ENCODE assay signal across 8 cellular contexts in the genomic region with DNA sequence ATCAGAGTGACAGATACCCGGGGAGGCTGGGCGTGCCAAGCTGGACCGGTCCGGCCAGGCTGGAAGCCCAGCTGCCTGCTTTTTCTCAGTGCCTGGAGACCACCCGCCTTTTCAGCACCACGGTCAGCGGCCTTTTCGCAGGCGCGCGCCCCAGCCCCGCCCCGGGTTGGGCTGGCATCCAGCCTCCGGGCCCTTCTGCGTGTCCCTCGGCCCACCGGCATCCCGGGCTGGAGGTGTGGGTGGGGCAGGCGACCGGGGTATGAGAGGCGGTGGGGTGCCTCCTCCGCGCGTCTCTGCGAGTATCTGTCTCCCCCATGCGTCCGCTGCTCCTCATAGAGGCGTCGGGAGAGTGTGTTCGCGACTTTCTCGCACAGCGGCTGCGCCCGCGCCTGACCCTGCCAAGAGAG.
DNase-seq lines count a peak whose midpoint lies in the region; FAIRE-seq and TF ChIP-seq lines count a peak whose summit lies in the region.

No MANE protein-coding gene starts in this region.

- no peaks in the 10 kb centered on the region for H3K36me3 Mint-ChIP-seq in activated naive CD4-positive, alpha-beta T cell treated with anti-CD3 and anti-CD28 coated beads for 36 hours (ENCODE audit: low read depth)

- no peak overlapping the region for H3K27ac ChIP-seq in iPS-18a (ENCODE audit: low read length)
- H3K27ac ChIP-seq in kidney (ENCODE audit: low read depth in 2 of 2, low read length in 2 of 2): no peak overlapping the region

- DNase-seq in GM10248 (ENCODE audit: extremely low spot score) (peak; percentile 53), NOMO-1 treated with dmso at 0.1 percent for 144 hours (lab: John Stamatoyannopoulos, UW; ENCODE audit: unreplicated experiment) (peak; percentile 5), lower leg skin (ENCODE audit: low spot score in 2 of 2) (no peak), NCI-H69 (lab: John Stamatoyannopoulos, UW) (no peak), kidney (no peak)
- peak; percentile 65 for DNase-seq in activated naive CD4-positive, alpha-beta T cell treated with anti-CD3 and anti-CD28 coated beads for 36 hours
- peak; percentile 26 for DNase-seq in stimulated activated CD8-positive, alpha-beta memory T cell treated with anti-CD3 and anti-CD28 coated beads, Interleukin-15, amount 100 ng/mL, for 24 hours (ENCODE audit: low read depth)

- no peak for TF ChIP-seq POLR2A in lower leg skin (IDR thresholded peaks at IDR 0.05)

- no peaks in the 10 kb centered on the region for H3K9me3 Mint-ChIP-seq in activated naive CD4-positive, alpha-beta T cell treated with anti-CD3 and anti-CD28 coated beads for 36 hours

- no peak for FAIRE-seq in kidney (lab: Jason Lieb, UNC)

- intact Hi-C loops in activated naive CD4-positive, alpha-beta T cell treated with anti-CD3 and anti-CD28 coated beads for 36 hours (cut with micrococcal nuclease): loop anchor here (1.0 kb wide), 1 partner anchor 75 kb away; no protein-coding TSS in a partner anchor
- intact Hi-C loops in lower leg skin (cut with DNase I; ENCODE audit: low total_unique reads): no loop called here
- intact Hi-C loops in kidney (cut with DNase I): no loop called here

- H3K27me3 ChIP-seq in iPS-18a (ENCODE audit: control insufficient read depth, insufficient read depth, low read length): peaks cover 41% of the 10 kb centered on the region

- TF ChIP-seq CTCF in GM10248 (IDR thresholded peaks at IDR 0.05; ENCODE audit: control extremely low read depth, extremely low read depth, low read depth, missing control alignments) (no peak), lower leg skin (IDR thresholded peaks at IDR 0.05) (no peak), kidney (IDR thresholded peaks at IDR 0.05; ENCODE audit: borderline replicate concordance, extremely low read depth, insufficient read depth) (no peak)

- H3K4me1 Mint-ChIP-seq in activated naive CD4-positive, alpha-beta T cell treated with anti-CD3 and anti-CD28 coated beads for 36 hours (ENCODE audit: low read depth): peaks cover 5% of the 10 kb centered on the region

- H3K36me3 ChIP-seq in iPS-18a (ENCODE audit: control insufficient read depth, low read depth, low read length): no peaks in the 10 kb centered on the region
- H3K36me3 ChIP-seq in kidney (ENCODE audit: control insufficient read depth in 1 of 2, insufficient read depth in 2 of 2, low read length in 2 of 2): no peaks in the 10 kb centered on the region

- 2 to 9% methylated on average over 13 to 21 of the region's 36 CpGs for WGBS in lower leg skin, 2 donors

- CTCF ChIA-PET in GM10248 (lab: Yijun Ruan, JAX): interaction anchor here (1.0 kb wide), 1 partner anchor 75 kb away, joined by 3 read pairs; no protein-coding TSS in a partner anchor
- CTCF ChIA-PET in activated naive CD4-positive, alpha-beta T cell treated with anti-CD3 and anti-CD28 coated beads for 36 hours (lab: Charles Lee): interaction anchor here (0.6 kb wide), 1 partner anchor 310 kb away, joined by 4 read pairs; no protein-coding TSS in a partner anchor

- H3K27ac Mint-ChIP-seq in activated naive CD4-positive, alpha-beta T cell treated with anti-CD3 and anti-CD28 coated beads for 36 hours: no peak overlapping the region

- peaks cover 39% of the 10 kb centered on the region for H3K27me3 Mint-ChIP-seq in activated naive CD4-positive, alpha-beta T cell treated with anti-CD3 and anti-CD28 coated beads for 36 hours (ENCODE audit: low read depth)

- H3K4me1 ChIP-seq in iPS-18a (ENCODE audit: control insufficient read depth, low read depth, low read length): no peaks in the 10 kb centered on the region
- peaks cover 0 to 3% of the 10 kb centered on the region in 2 donors for H3K4me1 ChIP-seq in kidney (ENCODE audit: control insufficient read depth in 1 of 2, insufficient read depth in 1 of 2, low read depth in 1 of 2, low read length in 2 of 2)

- H3K9ac ChIP-seq in iPS-18a (ENCODE audit: low read length) (no peak overlapping the region), kidney (ENCODE audit: low read length in 2 of 2) (no peak overlapping the region)

- POLR2A ChIA-PET in GM10248 (lab: Yijun Ruan, JAX): no interaction called here

- peak overlapping the region; percentile 41 for H3K4me3 ChIP-seq in iPS-18a (ENCODE audit: low read length)
- H3K4me3 ChIP-seq in lower leg skin (ENCODE audit: low read depth, poor library complexity, severe bottlenecking): no peak overlapping the region
- no peak overlapping the region for H3K4me3 ChIP-seq in kidney (ENCODE audit: low read length in 2 of 2)

- H3K9me3 ChIP-seq in iPS-18a (ENCODE audit: control insufficient read depth, low read depth, low read length): no peaks in the 10 kb centered on the region
- H3K9me3 ChIP-seq in kidney (ENCODE audit: control insufficient read depth in 1 of 2, low read length in 2 of 2): no peaks in the 10 kb centered on the region

- H3K4me3 Mint-ChIP-seq in activated naive CD4-positive, alpha-beta T cell treated with anti-CD3 and anti-CD28 coated beads for 36 hours: no peak overlapping the region

Comparison
In these comparisons a context has a peak if more than half of its experiments do, and no peak if none do; other contexts are left out.
1. DNase-seq: peak in GM10248 (single experiment), NOMO-1 treated with dmso at 0.1 percent for 144 hours (single experiment), activated naive CD4-positive, alpha-beta T cell treated with anti-CD3 and anti-CD28 coated beads for 36 hours (single experiment) and stimulated activated CD8-positive, alpha-beta memory T cell treated with anti-CD3 and anti-CD28 coated beads, Interleukin-15, amount 100 ng/mL, for 24 hours (single experiment); none in lower leg skin (0 of 2), NCI-H69 (single experiment) and kidney (single experiment).